In the genomic region with DNA sequence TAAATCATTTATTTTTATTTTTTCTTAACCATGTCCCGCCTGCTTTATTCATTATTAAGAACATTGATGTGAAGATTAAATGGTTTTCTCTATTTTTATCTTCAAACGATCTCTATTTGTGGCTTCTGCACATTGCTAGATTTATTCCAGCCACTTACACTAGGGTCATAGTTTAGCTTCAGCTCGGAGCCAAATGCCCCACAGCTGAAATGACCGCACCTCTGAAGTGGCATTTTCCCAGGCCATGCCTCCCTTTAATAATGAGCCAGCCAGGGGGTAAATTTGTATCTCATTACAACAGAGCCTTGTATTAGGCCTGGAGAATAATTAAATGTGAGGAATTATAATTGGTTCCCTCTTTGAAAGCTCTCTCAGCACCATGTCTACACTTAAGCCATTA, we compare ENCODE assay signal across 18 cellular contexts.
DNase-seq lines count a peak whose midpoint lies in the region; ATAC-seq and TF ChIP-seq lines count a peak whose summit lies in the region.
"Had no signal": no experiment of that assay in that cellular context is flagged by ENCODE, and none has a peak within 500 bp of the region (broad histone marks: within the 10 kb centered on the region; RNA-seq: fewer than 3 reads in every experiment).

No MANE protein-coding gene starts in this region.

- peaks cover 10 to 50% of the 10 kb centered on the region in 2 donors for H3K36me3 Mint-ChIP-seq in activated T-cell treated with anti-CD3 and anti-CD28 coated beads, Interleukin-2, amount 50 U/mL, for 72 hours (ENCODE audit: insufficient read depth in 2 of 2)
- H3K36me3 Mint-ChIP-seq in activated T-cell treated with anti-CD3 and anti-CD28 coated beads, Interleukin-2, amount 50 U/mL, for 4 hours (ENCODE audit: insufficient read depth) = peaks cover 46% of the 10 kb centered on the region

- no peaks in the 10 kb centered on the region for H3K9me3 ChIP-seq in body of pancreas
- H3K9me3 ChIP-seq in iPS-18a (ENCODE audit: control insufficient read depth, low read depth, low read length) = no peaks in the 10 kb centered on the region
- no peaks in the 10 kb centered on the region for H3K9me3 ChIP-seq in suprapubic skin
- H3K9me3 ChIP-seq in vagina = no peaks in the 10 kb centered on the region
- H3K9me3 ChIP-seq: right atrium auricular region, stomach, uterus had no signal

- H3K27me3 ChIP-seq in body of pancreas = no peaks in the 10 kb centered on the region
- H3K27me3 ChIP-seq in iPS-18a (ENCODE audit: control insufficient read depth, insufficient read depth, low read length) = no peaks in the 10 kb centered on the region
- no peaks in the 10 kb centered on the region for H3K27me3 ChIP-seq in suprapubic skin
- H3K27me3 ChIP-seq in vagina = no peaks in the 10 kb centered on the region
- H3K27me3 ChIP-seq: right atrium auricular region, stomach, uterus had no signal

- peak overlapping the region; percentile 17 for H3K9ac ChIP-seq in iPS-18a (ENCODE audit: low read length)
- H3K9ac ChIP-seq: KMS-11 had no signal

- no peak for TF ChIP-seq EP300 in suprapubic skin (IDR thresholded peaks at IDR 0.05)

- no peaks in the 10 kb centered on the region for H3K9me3 Mint-ChIP-seq in activated T-cell treated with anti-CD3 and anti-CD28 coated beads, Interleukin-2, amount 50 U/mL, for 72 hours
- H3K9me3 Mint-ChIP-seq in activated T-cell treated with anti-CD3 and anti-CD28 coated beads, Interleukin-2, amount 50 U/mL, for 4 hours = no peaks in the 10 kb centered on the region
- H3K9me3 Mint-ChIP-seq: activated T-helper 1 cell treated with anti-CD3 and anti-CD28 coated beads, Interleukin-12 subunit alpha, Interleukin-12 subunit beta, Interleukin-2, Interleukin-4 antibody, amounts not matched to agents 30 ng/mL and 10 ng/mL and 1 ng/mL, durations not matched to agents 14 hours and 24 hours and 36 hours had no signal

- no peak for TF ChIP-seq POLR2A in body of pancreas (IDR thresholded peaks at IDR 0.05)
- no peak for TF ChIP-seq POLR2A in suprapubic skin (IDR thresholded peaks at IDR 0.05)
- TF ChIP-seq POLR2A in vagina (IDR thresholded peaks at IDR 0.05) = no peak

- ATAC-seq in activated T-cell treated with anti-CD3 and anti-CD28 coated beads, Interleukin-2, amount 50 U/mL, for 72 hours (replicated peaks in 1 of 2) = no peak
- no peak for ATAC-seq in activated T-cell treated with anti-CD3 and anti-CD28 coated beads, Interleukin-2, amount 50 U/mL, for 4 hours
- ATAC-seq in body of pancreas (peak; percentile 35), GM18861 (IDR thresholded peaks at IDR 0.05; ENCODE audit: unreplicated experiment) (no peak)

- no peaks in the 10 kb centered on the region for H3K4me1 ChIP-seq in body of pancreas
- H3K4me1 ChIP-seq in iPS-18a (ENCODE audit: control insufficient read depth, low read depth, low read length) = peaks cover 4% of the 10 kb centered on the region
- peaks cover 3% of the 10 kb centered on the region for H3K4me1 ChIP-seq in suprapubic skin
- H3K4me1 ChIP-seq in vagina = peaks cover 9% of the 10 kb centered on the region
- H3K4me1 ChIP-seq: right atrium auricular region, stomach, uterus had no signal

- TF ChIP-seq CTCF in body of pancreas (IDR thresholded peaks at IDR 0.05) (no peak), suprapubic skin (IDR thresholded peaks at IDR 0.05) (no peak), vagina (IDR thresholded peaks at IDR 0.05) (no peak)

- DNase-seq in activated T-cell treated with anti-CD3 and anti-CD28 coated beads, Interleukin-2, amount 50 U/mL, for 72 hours = no peak
- no peak for DNase-seq in activated T-cell treated with anti-CD3 and anti-CD28 coated beads, Interleukin-2, amount 50 U/mL, for 4 hours
- no peak for DNase-seq in body of pancreas
- no peak for DNase-seq in suprapubic skin (ENCODE audit: low spot score in 2 of 2)
- no peak for DNase-seq in vagina (ENCODE audit: extremely low spot score in 2 of 2)
- no peak for DNase-seq in NCI-H146 (lab: John Stamatoyannopoulos, UW)
- DNase-seq: activated CD4-positive, alpha-beta T cell treated with anti-CD3 and anti-CD28 coated beads, Interleukin-2, amount 50 U/mL, for 4 hours; amygdala; mesenchymal stem cell; NCI-H1436; stomach; uterus had no signal

- 53 to 59% methylated on average over 4 of the region's 4 CpGs for WGBS in body of pancreas, 2 donors
- 35% methylated on average over 4 of the region's 4 CpGs for WGBS in suprapubic skin

- H3K36me3 ChIP-seq in body of pancreas (replicated peaks in 1 of 2; ENCODE audit: insufficient read depth in 1 of 2, low read depth in 2 of 2) (no peaks in the 10 kb centered on the region), iPS-18a (ENCODE audit: control insufficient read depth, low read depth, low read length) (no peaks in the 10 kb centered on the region), suprapubic skin (no peaks in the 10 kb centered on the region), vagina (no peaks in the 10 kb centered on the region)
- H3K36me3 ChIP-seq: right atrium auricular region, uterus had no signal

- H3K27ac Mint-ChIP-seq in activated T-cell treated with anti-CD3 and anti-CD28 coated beads, Interleukin-2, amount 50 U/mL, for 72 hours = peak overlapping the region; percentile 95
- H3K27ac Mint-ChIP-seq: activated T-helper 1 cell treated with anti-CD3 and anti-CD28 coated beads, Interleukin-12 subunit alpha, Interleukin-12 subunit beta, Interleukin-2, Interleukin-4 antibody, amounts not matched to agents 30 ng/mL and 10 ng/mL and 1 ng/mL, durations not matched to agents 14 hours and 24 hours and 36 hours had no signal

- intact Hi-C loops in body of pancreas (cut with DNase I) = no loop called here
- intact Hi-C loops in vagina (cut with DNase I) = no loop called here

- peak overlapping the region in 3 of 4 donors; percentile 32 to 46 (median 36) for H3K27ac ChIP-seq in body of pancreas
- no peak overlapping the region for H3K27ac ChIP-seq in iPS-18a (ENCODE audit: low read length)
- peak overlapping the region; percentile 52 for H3K27ac ChIP-seq in suprapubic skin
- H3K27ac ChIP-seq in vagina = no peak overlapping the region
- H3K27ac ChIP-seq: HL-60, KMS-11, right atrium auricular region, stomach, uterus had no signal

- no peak overlapping the region for H3K4me3 ChIP-seq in body of pancreas
- H3K4me3 ChIP-seq in iPS-18a (ENCODE audit: low read length) = no peak overlapping the region
- H3K4me3 ChIP-seq in suprapubic skin = peak overlapping the region; percentile 20
- no peak overlapping the region for H3K4me3 ChIP-seq in vagina
- H3K4me3 ChIP-seq: right atrium auricular region, stomach, uterus had no signal

- H3K4me1 Mint-ChIP-seq in activated T-cell treated with anti-CD3 and anti-CD28 coated beads, Interleukin-2, amount 50 U/mL, for 72 hours (ENCODE audit: low read depth) = no peaks in the 10 kb centered on the region
- H3K4me1 Mint-ChIP-seq in activated T-cell treated with anti-CD3 and anti-CD28 coated beads, Interleukin-2, amount 50 U/mL, for 4 hours (ENCODE audit: low read depth) = peaks cover 31% of the 10 kb centered on the region

- peak overlapping the region in 1 of 2 donors; percentile 88 for H3K4me3 Mint-ChIP-seq in activated T-cell treated with anti-CD3 and anti-CD28 coated beads, Interleukin-2, amount 50 U/mL, for 72 hours
- no peak overlapping the region for H3K4me3 Mint-ChIP-seq in activated T-cell treated with anti-CD3 and anti-CD28 coated beads, Interleukin-2, amount 50 U/mL, for 4 hours
- H3K4me3 Mint-ChIP-seq: activated T-helper 1 cell treated with anti-CD3 and anti-CD28 coated beads, Interleukin-12 subunit alpha, Interleukin-12 subunit beta, Interleukin-2, Interleukin-4 antibody, amounts not matched to agents 30 ng/mL and 10 ng/mL and 1 ng/mL, durations not matched to agents 14 hours and 24 hours and 36 hours had no signal

- H3K27me3 Mint-ChIP-seq in activated T-cell treated with anti-CD3 and anti-CD28 coated beads, Interleukin-2, amount 50 U/mL, for 72 hours (ENCODE audit: low read depth) = no peaks in the 10 kb centered on the region
- no peaks in the 10 kb centered on the region for H3K27me3 Mint-ChIP-seq in activated T-cell treated with anti-CD3 and anti-CD28 coated beads, Interleukin-2, amount 50 U/mL, for 4 hours (ENCODE audit: low read depth)

Comparison
In these comparisons a context has a peak if more than half of its experiments do, and no peak if none do; other contexts are left out.
1. H3K27ac ChIP-seq: peak in body of pancreas (3 of 4) and suprapubic skin (single experiment); none in iPS-18a (single experiment) and vagina (single experiment).